In the genomic region with DNA sequence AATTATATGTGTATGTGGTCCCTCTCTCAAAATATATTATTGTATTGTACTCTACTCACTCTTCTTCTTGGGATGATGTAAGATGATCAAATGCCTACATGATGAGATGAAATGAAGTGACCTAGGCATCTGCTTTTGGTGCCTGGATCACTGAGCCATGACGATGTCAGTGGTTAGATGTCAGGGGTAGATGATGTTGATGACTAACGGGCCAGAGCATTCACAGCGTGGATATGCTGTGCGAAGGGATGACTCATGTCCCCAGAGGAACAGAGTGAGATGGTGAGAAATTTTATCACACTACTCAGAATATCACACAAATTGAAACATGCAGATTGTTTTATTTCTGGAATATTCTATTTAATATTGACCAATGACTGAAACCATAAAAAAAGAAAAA, we compare ENCODE assay signal across 12 cellular contexts.
DNase-seq lines count a peak whose midpoint lies in the region; ATAC-seq, FAIRE-seq and TF ChIP-seq lines count a peak whose summit lies in the region.
"Had no signal": no experiment of that assay in that cellular context is flagged by ENCODE, and none has a peak within 500 bp of the region (broad histone marks: within the 10 kb centered on the region; RNA-seq: fewer than 3 reads in every experiment).

No MANE protein-coding gene starts in this region.

- FAIRE-seq in RCC 7860 (lab: Jason Lieb, UNC), result peak; percentile 96

- H3K36me3 ChIP-seq in stomach, result no peaks in the 10 kb centered on the region

- no peak for TF ChIP-seq CTCF in stomach (IDR thresholded peaks at IDR 0.05)

- intact Hi-C loops in stomach (cut with DNase I; ENCODE audit: low total_unique reads), result no loop called here

- ATAC-seq in HG02610 (IDR thresholded peaks at IDR 0.05; ENCODE audit: unreplicated experiment) (peak; percentile 95), GM19467 (IDR thresholded peaks at IDR 0.05; ENCODE audit: unreplicated experiment) (no peak)

- H3K4me1 ChIP-seq in stomach, result no peaks in the 10 kb centered on the region

- H3K27ac ChIP-seq in stomach, result no peak overlapping the region
- H3K27ac ChIP-seq: HL-60 had no signal

- peak; percentile 14 for DNase-seq in Ammon's horn (ENCODE audit: low spot score)
- peak; percentile 89 for DNase-seq in RCC 7860 (ENCODE audit: low spot score)
- DNase-seq in fibroblast of the conjunctiva (ENCODE audit: low read depth), result peak; percentile 68
- DNase-seq in stomach, result no peak
- no peak for DNase-seq in T-helper 9 cell
- no peak for DNase-seq in LoVo (ENCODE audit: low spot score)
- DNase-seq: activated CD4-positive, alpha-beta memory T cell treated with anti-CD3 and anti-CD28 coated beads for 36 hours; CD4-positive, alpha-beta T cell; NCI-H510A treated with DMSO at 0.1 percent for 48 hours had no signal

- H3K27me3 ChIP-seq in stomach, result no peaks in the 10 kb centered on the region

- WGBS in stomach, 5 donors, result 73 to 92% (median 87%) methylated on average over 4 of the region's 4 CpGs

- no peak for TF ChIP-seq EP300 in stomach (IDR thresholded peaks at IDR 0.05)

- H3K4me3 ChIP-seq in stomach, result no peak overlapping the region

- no peaks in the 10 kb centered on the region for H3K9me3 ChIP-seq in stomach

- no peak for TF ChIP-seq POLR2A in stomach (IDR thresholded peaks at IDR 0.05)

Comparison
In these comparisons a context has a peak if more than half of its experiments do, and no peak if none do; other contexts are left out.
1. DNase-seq: peak in Ammon's horn (single experiment), RCC 7860 (single experiment) and fibroblast of the conjunctiva (single experiment); none in stomach (single experiment), T-helper 9 cell (single experiment) and LoVo (single experiment).